ENCODE assay signal across 8 cellular contexts in the genomic region with DNA sequence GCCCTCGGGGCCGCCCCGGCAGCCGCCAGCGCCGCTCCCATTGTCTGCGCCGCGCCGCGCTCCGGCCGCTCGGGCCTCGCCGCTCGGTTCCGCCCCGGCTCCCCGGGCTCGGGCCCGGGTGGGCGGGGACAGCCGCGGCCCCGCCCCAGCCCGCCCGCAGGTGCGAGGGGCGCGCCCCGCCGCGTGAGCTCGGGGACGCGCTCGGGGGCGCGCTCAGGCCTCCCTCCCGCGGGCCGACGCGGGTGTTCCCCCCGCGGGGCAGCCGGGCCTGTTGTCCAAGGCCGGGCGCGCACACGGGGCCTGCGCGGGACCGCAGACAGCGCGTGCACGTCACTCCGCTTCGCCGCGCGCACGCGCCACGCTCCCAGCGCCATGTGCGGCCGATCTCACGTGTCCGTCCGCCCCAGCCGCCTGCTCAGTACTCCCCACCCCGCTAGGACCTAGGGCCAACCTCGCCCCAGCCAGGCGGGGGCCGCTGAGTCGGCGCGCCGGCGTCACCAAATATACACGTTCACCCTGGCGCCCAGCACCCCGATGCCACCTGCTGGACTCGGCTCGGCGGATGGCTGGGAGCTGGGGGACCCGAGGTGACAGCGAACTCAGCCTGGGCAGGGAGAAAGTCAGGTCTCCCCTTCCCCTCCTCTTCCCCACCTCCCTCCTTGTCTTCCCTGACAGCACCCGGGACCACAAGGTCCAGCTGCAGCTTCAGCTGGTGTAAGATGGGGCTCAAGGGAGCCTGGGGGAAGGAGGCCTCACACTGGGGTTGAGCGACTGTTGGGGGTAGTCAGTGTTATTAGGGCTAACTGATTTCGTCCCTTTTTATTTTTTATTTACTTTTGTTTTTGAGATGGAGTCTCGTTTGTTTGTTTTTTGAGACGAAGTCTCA. TPM values are rescaled to one million over a fixed set of nuclear protein-coding genes. Genes with fewer than 3 reads are reported as not detected.
A peak's percentile ranks its signal among the peaks of the same experiment; 100 is the strongest.
DNase-seq lines count a peak whose midpoint lies in the region; ATAC-seq and TF ChIP-seq lines count a peak whose summit lies in the region.

No MANE protein-coding gene starts in this region.

- H3K4me3 ChIP-seq in HL-60 (replicated peaks; ENCODE audit: insufficient read depth, low read length) (peak overlapping the region; percentile 95), mononuclear cell (ENCODE audit: low read length) (peak overlapping the region; percentile 58)

- ATAC-seq in GM19467 (IDR thresholded peaks at IDR 0.05; ENCODE audit: unreplicated experiment), result peak; percentile 53

- H3K27ac ChIP-seq in HL-60 (replicated peaks), result peak overlapping the region; percentile 68

- peaks cover 26% of the 10 kb centered on the region for H3K4me1 ChIP-seq in mononuclear cell (ENCODE audit: insufficient read depth, low read length)

- TF ChIP-seq CTCF in HL-60 (IDR thresholded peaks at IDR 0.05; ENCODE audit: insufficient read depth, low read length), result no peak

- H3K9me3 ChIP-seq in mononuclear cell (ENCODE audit: low read depth, low read length), result no peaks in the 10 kb centered on the region

- H3K27me3 ChIP-seq in HL-60 (ENCODE audit: insufficient read depth, poor library complexity, severe bottlenecking) (no peaks in the 10 kb centered on the region), mononuclear cell (ENCODE audit: insufficient read depth, low read length) (no peaks in the 10 kb centered on the region)

- DNase-seq in D341Med (ENCODE audit: low spot score) (peak; percentile 97), HL-60 (ENCODE audit: low read depth in 1 of 2, low spot score in 1 of 2) (peak; percentile 86 to 95), NOMO-1 treated with DMSO at 0.1 percent for 48 hours (lab: John Stamatoyannopoulos, UW; ENCODE audit: unreplicated experiment) (peak; percentile 87), epidermal melanocyte (ENCODE audit: insufficient read length, low spot score) (peak; percentile 94)
- DNase-seq in activated CD8-positive, alpha-beta memory T cell treated with anti-CD3 and anti-CD28 coated beads, Interleukin-2, amount 50 U/mL, for 4 hours, result peak; percentile 80
- DNase-seq in stimulated activated CD8-positive, alpha-beta memory T cell treated with anti-CD3 and anti-CD28 coated beads, Interleukin-4, amount 100 ng/mL, for 4 hours (ENCODE audit: low read depth in 2 of 2, low spot score in 1 of 2), result peak; percentile 47 to 68

RNA-seq across cellular contexts. Expression of gene GBGT1, which starts 14.3 kb away (rescaled TPM):
- total RNA-seq in mononuclear cell, result 5.6 TPM

RNA-seq across cellular contexts. Expression of gene RALGDS, which starts 28.3 kb away (rescaled TPM):
- 59.0 TPM for total RNA-seq in mononuclear cell

RNA-seq across cellular contexts. Expression of gene OBP2B, which starts 59.7 kb away (rescaled TPM):
- total RNA-seq in mononuclear cell, result not detected

Comparison
In these comparisons a context has a peak if more than half of its experiments do, and no peak if none do; other contexts are left out.
1. Peak in every context shown above with its lines: DNase-seq, ATAC-seq, H3K4me3 ChIP-seq and H3K27ac ChIP-seq.